In genomic region chr3:88235102-88235501, GRCh38 we compare ENCODE assay signal across 1 cellular context.
TF ChIP-seq lines count a peak whose summit lies in the region.

No MANE protein-coding gene starts in this region.

TF ChIP-seq in SK-N-SH, 30 proteins besides CTCF, POLR2A, EP300 and RAD21:
- TF ChIP-seq CHD2 (IDR thresholded peaks at IDR 0.05; ENCODE audit: low read length, partially characterized antibody) (no peak), FOSL2 (IDR thresholded peaks at IDR 0.05; ENCODE audit: borderline replicate concordance, low read depth) (0 out of 2 replicates have a peak, but pooled peaks have one; percentile 5), TEAD4 (IDR thresholded peaks at IDR 0.05; ENCODE audit: borderline replicate concordance, insufficient read depth) (no peak), YY1 (IDR thresholded peaks at IDR 0.05; ENCODE audit: low read depth) (no peak)
